ENCODE assay signal across 11 cellular contexts in the genomic region with DNA sequence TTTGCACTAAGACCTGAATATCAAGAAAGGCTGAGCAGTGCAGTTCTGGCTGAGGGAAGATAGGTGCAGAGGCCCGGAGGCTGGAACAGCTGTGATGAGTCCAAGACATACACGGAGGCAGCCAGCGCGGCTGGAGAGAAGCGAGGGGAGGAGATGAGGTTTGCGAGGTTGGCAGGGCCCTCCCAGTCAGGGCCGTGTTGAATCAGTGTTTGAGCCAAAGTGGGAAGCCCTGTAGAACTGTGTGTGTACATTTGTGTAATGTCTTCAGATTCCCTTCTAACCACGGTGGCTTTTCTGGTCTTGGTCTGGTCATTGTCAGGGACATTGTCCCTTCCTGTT. TPM values are rescaled to one million over a fixed set of nuclear protein-coding genes. Genes with fewer than 3 reads are reported as not detected.
A peak's percentile ranks its signal among the peaks of the same experiment; 100 is the strongest.
DNase-seq lines count a peak whose midpoint lies in the region; ATAC-seq and TF ChIP-seq lines count a peak whose summit lies in the region.
"Had no signal": no experiment of that assay in that cellular context is flagged by ENCODE, and none has a peak within 500 bp of the region (broad histone marks: within the 10 kb centered on the region; RNA-seq: fewer than 3 reads in every experiment).

No MANE protein-coding gene starts in this region.

- TF ChIP-seq CTCF in natural killer cell (IDR thresholded peaks at IDR 0.05) (no peak), nephron (IDR thresholded peaks at IDR 0.05; ENCODE audit: unreplicated experiment in 3 of 3) (no peak)

- intact Hi-C loops in natural killer cell (cut with micrococcal nuclease): no loop called here
- intact Hi-C loops in naive thymus-derived CD4-positive, alpha-beta T cell (cut with micrococcal nuclease): no loop called here

- H3K27me3 Mint-ChIP-seq in natural killer cell (ENCODE audit: low read depth in 2 of 2): no peaks in the 10 kb centered on the region
- no peaks in the 10 kb centered on the region for H3K27me3 Mint-ChIP-seq in natural killer cell treated with Interleukin-12 subunit alpha and Interleukin-12 subunit beta and Interleukin-15 and Interleukin-18, amount 100 ng/mL, for 72 hours
- no peaks in the 10 kb centered on the region for H3K27me3 Mint-ChIP-seq in nephron (ENCODE audit: low read depth)
- no peaks in the 10 kb centered on the region for H3K27me3 Mint-ChIP-seq in naive thymus-derived CD4-positive, alpha-beta T cell

- no peaks in the 10 kb centered on the region for H3K27me3 ChIP-seq in naive thymus-derived CD4-positive, alpha-beta T cell (ENCODE audit: control insufficient read depth in 2 of 2, insufficient read depth in 2 of 2, low read length in 2 of 2)

- H3K4me1 ChIP-seq in naive thymus-derived CD4-positive, alpha-beta T cell (ENCODE audit: control insufficient read depth in 2 of 2, insufficient read depth in 2 of 2, low read length in 2 of 2): no peaks in the 10 kb centered on the region

- peak overlapping the region; percentile 56 to 64 for H3K27ac Mint-ChIP-seq in natural killer cell
- H3K27ac Mint-ChIP-seq in natural killer cell treated with Interleukin-12 subunit alpha and Interleukin-12 subunit beta and Interleukin-15 and Interleukin-18, amount 100 ng/mL, for 72 hours: peak overlapping the region in 1 of 2 donors; percentile 20
- peak overlapping the region; percentile 66 to 79 (median 72) for H3K27ac Mint-ChIP-seq in nephron
- H3K27ac Mint-ChIP-seq in naive thymus-derived CD4-positive, alpha-beta T cell: peak overlapping the region in 2 of 9 donors; percentile 47 to 59

- CTCF ChIA-PET in naive thymus-derived CD4-positive, alpha-beta T cell (lab: Charles Lee): no interaction called here

- H3K36me3 ChIP-seq in naive thymus-derived CD4-positive, alpha-beta T cell (ENCODE audit: control insufficient read depth in 2 of 3, insufficient read depth in 3 of 3, low read length in 3 of 3): peaks cover 0 to 3% (median 0%) of the 10 kb centered on the region in 3 experiments

- H3K36me3 Mint-ChIP-seq in natural killer cell: no peaks in the 10 kb centered on the region
- H3K36me3 Mint-ChIP-seq in natural killer cell treated with Interleukin-12 subunit alpha and Interleukin-12 subunit beta and Interleukin-15 and Interleukin-18, amount 100 ng/mL, for 72 hours: no peaks in the 10 kb centered on the region
- no peaks in the 10 kb centered on the region for H3K36me3 Mint-ChIP-seq in nephron (ENCODE audit: low read depth)
- H3K36me3 Mint-ChIP-seq in naive thymus-derived CD4-positive, alpha-beta T cell: no peaks in the 10 kb centered on the region

- H3K4me1 Mint-ChIP-seq in natural killer cell: peaks cover 34 to 70% of the 10 kb centered on the region in 2 donors
- peaks cover 28 to 40% of the 10 kb centered on the region in 2 donors for H3K4me1 Mint-ChIP-seq in natural killer cell treated with Interleukin-12 subunit alpha and Interleukin-12 subunit beta and Interleukin-15 and Interleukin-18, amount 100 ng/mL, for 72 hours (ENCODE audit: low read depth in 2 of 2)
- H3K4me1 Mint-ChIP-seq in nephron: peaks cover 29% of the 10 kb centered on the region
- peaks cover 11 to 37% (median 18%) of the 10 kb centered on the region in 7 donors for H3K4me1 Mint-ChIP-seq in naive thymus-derived CD4-positive, alpha-beta T cell

- no peak for DNase-seq in natural killer cell
- DNase-seq in natural killer cell treated with Interleukin-12 subunit alpha and Interleukin-12 subunit beta and Interleukin-15 and Interleukin-18, amount 100 ng/mL, for 72 hours (ENCODE audit: low spot score): no peak
- no peak for DNase-seq in naive thymus-derived CD4-positive, alpha-beta T cell
- DNase-seq: kidney, NCI-H1436 had no signal

- POLR2A ChIA-PET in naive thymus-derived CD4-positive, alpha-beta T cell (lab: Charles Lee): no interaction called here

- H3K4me3 Mint-ChIP-seq in natural killer cell: peak overlapping the region; percentile 11
- no peak overlapping the region for H3K4me3 Mint-ChIP-seq in natural killer cell treated with Interleukin-12 subunit alpha and Interleukin-12 subunit beta and Interleukin-15 and Interleukin-18, amount 100 ng/mL, for 72 hours
- no peak overlapping the region for H3K4me3 Mint-ChIP-seq in nephron
- no peak overlapping the region for H3K4me3 Mint-ChIP-seq in naive thymus-derived CD4-positive, alpha-beta T cell

- H3K9me3 ChIP-seq in naive thymus-derived CD4-positive, alpha-beta T cell (ENCODE audit: control insufficient read depth in 2 of 3, low read length in 3 of 3): no peaks in the 10 kb centered on the region

- H3K9me3 Mint-ChIP-seq in natural killer cell (no peaks in the 10 kb centered on the region), nephron (no peaks in the 10 kb centered on the region)
- H3K9me3 Mint-ChIP-seq in natural killer cell treated with Interleukin-12 subunit alpha and Interleukin-12 subunit beta and Interleukin-15 and Interleukin-18, amount 100 ng/mL, for 72 hours: no peaks in the 10 kb centered on the region
- H3K9me3 Mint-ChIP-seq in naive thymus-derived CD4-positive, alpha-beta T cell: no peaks in the 10 kb centered on the region

- no peak overlapping the region for H3K27ac ChIP-seq in naive thymus-derived CD4-positive, alpha-beta T cell (ENCODE audit: low read depth, low read length)

- peak in 2 of 3 donors; percentile 31 to 42 for ATAC-seq in natural killer cell
- no peak for ATAC-seq in natural killer cell treated with Interleukin-12 subunit alpha and Interleukin-12 subunit beta and Interleukin-15 and Interleukin-18, amount 100 ng/mL, for 72 hours
- ATAC-seq in esophagus mucosa: peak; percentile 68
- ATAC-seq in naive thymus-derived CD4-positive, alpha-beta T cell: no peak
- ATAC-seq in GM18511 (IDR thresholded peaks at IDR 0.05; ENCODE audit: unreplicated experiment): no peak
- no peak for ATAC-seq in HG02678 (IDR thresholded peaks at IDR 0.05; ENCODE audit: unreplicated experiment)
- ATAC-seq in HG03521 (IDR thresholded peaks at IDR 0.05; ENCODE audit: unreplicated experiment): no peak

- no peak overlapping the region for H3K4me3 ChIP-seq in naive thymus-derived CD4-positive, alpha-beta T cell (ENCODE audit: low read length)

RNA-seq across cellular contexts. Expression of gene PAK4, which starts 34.9 kb away (rescaled TPM):
- total RNA-seq in natural killer cell (10 to 100 TPM in 2 of 3 donors, 1 to 10 TPM in 1; 6.7 to 13.4 (median 11.8) TPM), esophagus mucosa (40.8 TPM)
- 10 to 100 TPM; 18.3 to 22.9 TPM for total RNA-seq in natural killer cell treated with Interleukin-12 subunit alpha and Interleukin-12 subunit beta and Interleukin-15 and Interleukin-18, amount 100 ng/mL, for 72 hours
- 10 to 100 TPM in 4 of 5 experiments, 1 to 10 TPM in 1; 9.3 to 17.5 (median 12.7) TPM for total RNA-seq in naive thymus-derived CD4-positive, alpha-beta T cell
- polyA plus RNA-seq in naive thymus-derived CD4-positive, alpha-beta T cell: 1 to 10 TPM; 1.0 to 1.9 TPM

RNA-seq across cellular contexts. Expression of gene NCCRP1, which starts 36.3 kb away (rescaled TPM):
- total RNA-seq in natural killer cell (not detected), esophagus mucosa (298 TPM)
- not detected for total RNA-seq in natural killer cell treated with Interleukin-12 subunit alpha and Interleukin-12 subunit beta and Interleukin-15 and Interleukin-18, amount 100 ng/mL, for 72 hours
- not detected for total RNA-seq in naive thymus-derived CD4-positive, alpha-beta T cell
- not detected for polyA plus RNA-seq in naive thymus-derived CD4-positive, alpha-beta T cell

RNA-seq across cellular contexts. Expression of gene SYCN, which starts 43.6 kb away (rescaled TPM):
- total RNA-seq in natural killer cell: not detected
- total RNA-seq in natural killer cell treated with Interleukin-12 subunit alpha and Interleukin-12 subunit beta and Interleukin-15 and Interleukin-18, amount 100 ng/mL, for 72 hours: not detected
- not detected for total RNA-seq in esophagus mucosa
- total RNA-seq in naive thymus-derived CD4-positive, alpha-beta T cell: not detected
- not detected for polyA plus RNA-seq in naive thymus-derived CD4-positive, alpha-beta T cell
- total RNA-seq: kidney, urinary bladder had no signal
- polyA plus RNA-seq: urinary bladder had no signal

Comparison
In these comparisons a context has a peak if more than half of its experiments do, and no peak if none do; other contexts are left out.
1. ATAC-seq: peak in natural killer cell (2 of 3) and esophagus mucosa (single experiment); none in natural killer cell treated with Interleukin-12 subunit alpha and Interleukin-12 subunit beta and Interleukin-15 and Interleukin-18, amount 100 ng/mL, for 72 hours (0 of 2), naive thymus-derived CD4-positive, alpha-beta T cell (single experiment), GM18511 (single experiment), HG02678 (single experiment) and HG03521 (single experiment).
2. RNA of gene NCCRP1, which starts 36.3 kb away (total RNA-seq): 298 TPM in esophagus mucosa (single experiment); not detected in natural killer cell treated with Interleukin-12 subunit alpha and Interleukin-12 subunit beta and Interleukin-15 and Interleukin-18, amount 100 ng/mL, for 72 hours, not detected in natural killer cell and not detected in naive thymus-derived CD4-positive, alpha-beta T cell; every median in the first group is over 100 times any median in the second.